Comparison of ENCODE assay signal across 21 cellular contexts in the genomic region with DNA sequence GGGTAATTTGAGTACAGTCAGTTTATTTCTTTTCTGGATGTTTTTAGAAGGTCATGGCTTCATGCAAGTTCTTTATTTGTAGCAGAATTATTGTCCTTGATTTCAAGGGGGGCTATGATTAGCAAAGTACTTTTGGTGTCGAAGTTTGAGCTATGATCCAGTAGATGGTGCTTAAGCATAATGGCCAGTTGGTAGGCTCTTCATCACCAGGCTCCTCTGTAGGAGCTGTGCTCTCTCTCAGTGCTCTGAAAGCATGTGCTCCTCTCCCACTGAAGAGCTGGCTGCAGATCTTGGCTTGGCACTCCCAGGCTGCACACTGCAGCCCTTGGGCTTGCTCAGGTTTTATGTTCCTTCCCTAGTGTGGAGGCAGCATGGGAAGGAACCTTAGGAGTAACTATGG.
"Had no signal": no experiment of that assay in that cellular context is flagged by ENCODE, and none has a peak within 500 bp of the region (broad histone marks: within the 10 kb centered on the region; RNA-seq: fewer than 3 reads in every experiment).

No MANE protein-coding gene starts in this region.

- H3K36me3 Mint-ChIP-seq: IgD-negative memory B cell had no signal

- H3K9ac ChIP-seq: KMS-11 had no signal

- H3K36me3 ChIP-seq: SJSA1 had no signal

- H3K27ac ChIP-seq: HL-60, KMS-11, SJSA1, SK-N-MC had no signal

- H3K4me2 ChIP-seq: KMS-11 had no signal

- ATAC-seq: K562 had no signal

- H3K4me3 ChIP-seq: K562, SJSA1, SK-N-MC had no signal

- H3K27me3 ChIP-seq: SJSA1 had no signal

- H3K4me1 ChIP-seq: SJSA1 had no signal

- H3K4me3 Mint-ChIP-seq: IgD-negative memory B cell had no signal

- DNase-seq: NCI-H1092, NCI-H1105 treated with DMSO at 0.1 percent for 48 hours, NCI-H1417 treated with DMSO at 0.1 percent for 48 hours, NCI-H146, NCI-H1694 treated with DMSO at 0.1 percent for 48 hours, NCI-H1930, NCI-H2081, NCI-H2107, NCI-H2227 treated with DMSO at 0.1 percent for 48 hours, NCI-H524, NCI-H526 treated with DMSO at 0.1 percent for 48 hours, NCI-H748 treated with DMSO at 0.1 percent for 48 hours, Right ventricle myocardium superior, RPMI8226, SIG-M5 had no signal

- H3K27me3 Mint-ChIP-seq: IgD-negative memory B cell had no signal

- H3K4me1 Mint-ChIP-seq: IgD-negative memory B cell had no signal

- H3K27ac Mint-ChIP-seq: IgD-negative memory B cell had no signal
